ENCODE assay signal across 1 cellular context in genomic region chrX:25001808-25002657, GRCh38.
A peak's percentile ranks its signal among the peaks of the same experiment; 100 is the strongest.
TF ChIP-seq lines count a peak whose summit lies in the region.

No MANE protein-coding gene starts in this region.

TF ChIP-seq in GM23338, 12 proteins besides CTCF, POLR2A, EP300 and RAD21 (continued from another document):
- TF ChIP-seq, protein P1, sequence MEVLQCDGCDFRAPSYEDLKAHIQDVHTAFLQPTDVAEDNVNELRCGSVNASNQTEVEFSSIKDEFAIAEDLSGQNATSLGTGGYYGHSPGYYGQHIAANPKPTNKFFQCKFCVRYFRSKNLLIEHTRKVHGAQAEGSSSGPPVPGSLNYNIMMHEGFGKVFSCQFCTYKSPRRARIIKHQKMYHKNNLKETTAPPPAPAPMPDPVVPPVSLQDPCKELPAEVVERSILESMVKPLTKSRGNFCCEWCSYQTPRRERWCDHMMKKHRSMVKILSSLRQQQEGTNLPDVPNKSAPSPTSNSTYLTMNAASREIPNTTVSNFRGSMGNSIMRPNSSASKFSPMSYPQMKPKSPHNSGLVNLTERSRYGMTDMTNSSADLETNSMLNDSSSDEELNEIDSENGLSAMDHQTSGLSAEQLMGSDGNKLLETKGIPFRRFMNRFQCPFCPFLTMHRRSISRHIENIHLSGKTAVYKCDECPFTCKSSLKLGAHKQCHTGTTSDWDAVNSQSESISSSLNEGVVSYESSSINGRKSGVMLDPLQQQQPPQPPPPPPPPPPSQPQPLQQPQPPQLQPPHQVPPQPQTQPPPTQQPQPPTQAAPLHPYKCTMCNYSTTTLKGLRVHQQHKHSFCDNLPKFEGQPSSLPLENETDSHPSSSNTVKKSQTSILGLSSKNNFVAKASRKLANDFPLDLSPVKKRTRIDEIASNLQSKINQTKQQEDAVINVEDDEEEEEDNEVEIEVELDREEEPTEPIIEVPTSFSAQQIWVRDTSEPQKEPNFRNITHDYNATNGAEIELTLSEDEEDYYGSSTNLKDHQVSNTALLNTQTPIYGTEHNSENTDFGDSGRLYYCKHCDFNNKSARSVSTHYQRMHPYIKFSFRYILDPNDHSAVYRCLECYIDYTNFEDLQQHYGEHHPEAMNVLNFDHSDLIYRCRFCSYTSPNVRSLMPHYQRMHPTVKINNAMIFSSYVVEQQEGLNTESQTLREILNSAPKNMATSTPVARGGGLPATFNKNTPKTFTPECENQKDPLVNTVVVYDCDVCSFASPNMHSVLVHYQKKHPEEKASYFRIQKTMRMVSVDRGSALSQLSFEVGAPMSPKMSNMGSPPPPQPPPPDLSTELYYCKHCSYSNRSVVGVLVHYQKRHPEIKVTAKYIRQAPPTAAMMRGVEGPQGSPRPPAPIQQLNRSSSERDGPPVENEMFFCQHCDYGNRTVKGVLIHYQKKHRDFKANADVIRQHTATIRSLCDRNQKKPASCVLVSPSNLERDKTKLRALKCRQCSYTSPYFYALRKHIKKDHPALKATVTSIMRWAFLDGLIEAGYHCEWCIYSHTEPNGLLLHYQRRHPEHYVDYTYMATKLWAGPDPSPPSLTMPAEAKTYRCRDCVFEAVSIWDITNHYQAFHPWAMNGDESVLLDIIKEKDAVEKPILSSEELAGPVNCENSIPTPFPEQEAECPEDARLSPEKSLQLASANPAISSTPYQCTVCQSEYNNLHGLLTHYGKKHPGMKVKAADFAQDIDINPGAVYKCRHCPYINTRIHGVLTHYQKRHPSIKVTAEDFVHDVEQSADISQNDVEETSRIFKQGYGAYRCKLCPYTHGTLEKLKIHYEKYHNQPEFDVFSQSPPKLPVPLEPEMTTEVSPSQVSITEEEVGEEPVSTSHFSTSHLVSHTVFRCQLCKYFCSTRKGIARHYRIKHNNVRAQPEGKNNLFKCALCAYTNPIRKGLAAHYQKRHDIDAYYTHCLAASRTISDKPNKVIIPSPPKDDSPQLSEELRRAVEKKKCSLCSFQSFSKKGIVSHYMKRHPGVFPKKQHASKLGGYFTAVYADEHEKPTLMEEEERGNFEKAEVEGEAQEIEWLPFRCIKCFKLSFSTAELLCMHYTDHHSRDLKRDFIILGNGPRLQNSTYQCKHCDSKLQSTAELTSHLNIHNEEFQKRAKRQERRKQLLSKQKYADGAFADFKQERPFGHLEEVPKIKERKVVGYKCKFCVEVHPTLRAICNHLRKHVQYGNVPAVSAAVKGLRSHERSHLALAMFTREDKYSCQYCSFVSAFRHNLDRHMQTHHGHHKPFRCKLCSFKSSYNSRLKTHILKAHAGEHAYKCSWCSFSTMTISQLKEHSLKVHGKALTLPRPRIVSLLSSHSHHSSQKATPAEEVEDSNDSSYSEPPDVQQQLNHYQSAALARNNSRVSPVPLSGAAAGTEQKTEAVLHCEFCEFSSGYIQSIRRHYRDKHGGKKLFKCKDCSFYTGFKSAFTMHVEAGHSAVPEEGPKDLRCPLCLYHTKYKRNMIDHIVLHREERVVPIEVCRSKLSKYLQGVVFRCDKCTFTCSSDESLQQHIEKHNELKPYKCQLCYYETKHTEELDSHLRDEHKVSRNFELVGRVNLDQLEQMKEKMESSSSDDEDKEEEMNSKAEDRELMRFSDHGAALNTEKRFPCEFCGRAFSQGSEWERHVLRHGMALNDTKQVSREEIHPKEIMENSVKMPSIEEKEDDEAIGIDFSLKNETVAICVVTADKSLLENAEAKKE (CRISPR knock-in tag; IDR thresholded peaks at IDR 0.05) = no peak
- TF ChIP-seq ZNF331 (CRISPR knock-in tag; IDR thresholded peaks at IDR 0.05; ENCODE audit: low read depth) = no peak
- TF ChIP-seq EZH2 (IDR thresholded peaks at IDR 0.05; ENCODE audit: low read depth, unreplicated experiment) = peak; percentile 52
